Comparison of ENCODE assay signal across 8 cellular contexts in the genomic region with DNA sequence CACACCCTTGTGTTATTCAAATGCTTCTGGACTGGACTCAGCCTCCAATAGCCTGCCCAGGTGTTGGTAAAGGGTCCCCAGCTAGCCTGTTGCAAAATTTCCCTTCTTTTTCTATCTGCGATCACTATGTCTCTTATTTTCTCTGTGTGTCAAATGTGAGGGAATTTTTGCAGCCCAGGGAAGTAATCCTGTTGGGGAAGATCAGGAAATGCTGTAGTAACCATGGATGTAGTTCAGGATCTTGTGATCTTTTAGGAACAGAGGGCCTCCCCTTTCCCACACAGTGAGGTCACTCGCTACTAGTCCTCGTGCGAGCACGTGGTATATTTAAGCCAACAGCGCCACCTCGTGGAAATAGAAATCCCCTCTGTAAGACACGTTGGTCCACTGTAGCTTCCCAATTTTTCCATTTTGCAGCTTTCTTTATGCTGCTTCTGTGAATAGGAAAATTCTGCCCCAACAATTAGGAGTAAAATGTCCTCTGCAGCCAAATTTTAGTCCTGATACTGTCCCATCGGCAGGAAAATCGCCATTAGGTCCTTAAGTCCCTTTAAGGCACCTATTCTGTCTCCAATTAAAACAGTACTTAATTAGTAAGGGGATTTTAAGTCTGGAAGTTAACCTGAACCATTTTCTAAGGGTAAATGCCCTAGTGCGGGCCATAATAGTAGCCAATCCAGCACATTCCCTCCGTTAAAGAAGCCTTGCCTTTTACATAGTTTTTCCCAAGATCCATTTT. TPM values are rescaled to one million over a fixed set of nuclear protein-coding genes. Genes with fewer than 3 reads are reported as not detected.
DNase-seq lines count a peak whose midpoint lies in the region; ATAC-seq and TF ChIP-seq lines count a peak whose summit lies in the region.

No MANE protein-coding gene starts in this region.

- H3K27me3 ChIP-seq in brain microvascular endothelial cell (replicated peaks) (no peaks in the 10 kb centered on the region), stomach (no peaks in the 10 kb centered on the region)

- H3K27me3 Mint-ChIP-seq in T-helper 17 cell, result no peaks in the 10 kb centered on the region

- no peak for TF ChIP-seq POLR2A in stomach (IDR thresholded peaks at IDR 0.05)

- TF ChIP-seq CTCF in brain microvascular endothelial cell (IDR thresholded peaks at IDR 0.05; ENCODE audit: low read depth, low read length, missing control alignments) (peak; percentile 63), stomach (IDR thresholded peaks at IDR 0.05) (peak in 3 of 7 experiments; percentile 21 to 47 (median 40))

- H3K27ac Mint-ChIP-seq in T-helper 17 cell, result no peak overlapping the region

- intact Hi-C loops in stomach (cut with DNase I; ENCODE audit: low total_unique reads), result loop anchor here (10.0 kb wide), 1 partner anchor 264 kb away; no protein-coding TSS in a partner anchor

- H3K9me3 ChIP-seq in T-helper 17 cell (ENCODE audit: control insufficient read depth, low read length, poor library complexity, severe bottlenecking), result peaks cover 8% of the 10 kb centered on the region
- peaks cover 14 to 62% (median 45%) of the 10 kb centered on the region in 4 donors for H3K9me3 ChIP-seq in stomach

- H3K4me3 Mint-ChIP-seq in T-helper 17 cell, result no peak overlapping the region

- no peak overlapping the region for H3K27ac ChIP-seq in brain microvascular endothelial cell
- H3K27ac ChIP-seq in stomach, result no peak overlapping the region

- H3K36me3 ChIP-seq in brain microvascular endothelial cell (replicated peaks) (no peaks in the 10 kb centered on the region), stomach (no peaks in the 10 kb centered on the region)

- H3K4me1 Mint-ChIP-seq in T-helper 17 cell, result peaks cover 2% of the 10 kb centered on the region

- H3K4me3 ChIP-seq in brain microvascular endothelial cell (ENCODE audit: low read depth, low read length) (no peak overlapping the region), stomach (no peak overlapping the region)

- TF ChIP-seq EP300 in stomach (IDR thresholded peaks at IDR 0.05), result no peak

- no peaks in the 10 kb centered on the region for H3K36me3 Mint-ChIP-seq in T-helper 17 cell (ENCODE audit: low read depth)

- in situ Hi-C loops in brain microvascular endothelial cell (cut with HindIII; ENCODE audit: low pct_ligation_motif_present, low sequenced_read_pairs), result no loop called here

- peak; percentile 78 for DNase-seq in EH (ENCODE audit: low read depth)
- DNase-seq in Kasumi-1 (lab: John Stamatoyannopoulos, UW), result peak; percentile 60 to 65
- DNase-seq in T-helper 17 cell, result peak; percentile 29 to 59 (median 31)
- peak; percentile 75 for DNase-seq in brain microvascular endothelial cell
- peak; percentile 31 for DNase-seq in left kidney (ENCODE audit: low read depth, low spot score)
- peak; percentile 67 for DNase-seq in stomach
- DNase-seq in cortex of kidney (lab: John Stamatoyannopoulos, UW), result no peak

- H3K4me1 ChIP-seq in stomach, result no peaks in the 10 kb centered on the region

- ATAC-seq in T-helper 17 cell (peak; percentile 63), HG02885 (IDR thresholded peaks at IDR 0.05; ENCODE audit: poor library complexity, unreplicated experiment) (no peak)

- 38 to 57% (median 46%) methylated on average over 12 of the region's 12 CpGs for WGBS in stomach, 5 donors

RNA-seq across cellular contexts. Expression of gene SMCO1, which starts 4.0 kb away (rescaled TPM):
- total RNA-seq in T-helper 17 cell (not detected), stomach (not detected)
- not detected for polyA plus RNA-seq in stomach

RNA-seq across cellular contexts. Expression of gene RNF168, which starts 15.6 kb away (rescaled TPM):
- total RNA-seq in T-helper 17 cell (10 to 100 TPM; 36.9 to 37.9 TPM), stomach (10 to 100 TPM in 3 of 5 donors, 1 to 10 TPM in 2; 6.1 to 27.8 (median 13.4) TPM)
- polyA plus RNA-seq in stomach, result 1 to 10 TPM; 4.4 to 6.0 (median 5.2) TPM

RNA-seq across cellular contexts. Expression of gene WDR53, which starts 49.2 kb away (rescaled TPM):
- 10 to 100 TPM; 18.1 to 29.6 TPM for total RNA-seq in T-helper 17 cell
- total RNA-seq in stomach, result 1 to 10 TPM in 3 of 5 donors, not detected in 2; 1.8 to 4.8 (median 4.6) TPM
- 10 to 100 TPM in 2 of 3 donors, 1 to 10 TPM in 1; 9.0 to 13.4 (median 11.5) TPM for polyA plus RNA-seq in stomach

RNA-seq across cellular contexts. Expression of gene FBXO45, which starts 49.3 kb away (rescaled TPM):
- 1 to 10 TPM; 4.9 to 8.3 TPM for total RNA-seq in T-helper 17 cell
- total RNA-seq in stomach, result 10 to 100 TPM in 2 of 5 donors, 1 to 10 TPM in 3; 1.2 to 12.1 (median 5.7) TPM
- polyA plus RNA-seq in stomach, result 1 to 10 TPM; 3.1 to 4.6 (median 3.7) TPM
